Comparison of ENCODE assay signal across 14 cellular contexts in genomic region chr7:130419652-130420051, GRCh38. TPM values are rescaled to one million over a fixed set of nuclear protein-coding genes. Genes with fewer than 3 reads are reported as not detected.
DNase-seq lines count a peak whose midpoint lies in the region; ATAC-seq lines count a peak whose summit lies in the region.
"Had no signal": no experiment of that assay in that cellular context is flagged by ENCODE, and none has a peak within 500 bp of the region (broad histone marks: within the 10 kb centered on the region; RNA-seq: fewer than 3 reads in every experiment).

No MANE protein-coding gene starts in this region.

- H3K36me3 Mint-ChIP-seq in activated T-cell treated with anti-CD3 and anti-CD28 coated beads, Interleukin-2, amount 50 U/mL, for 72 hours (ENCODE audit: insufficient read depth in 2 of 2), result no peaks in the 10 kb centered on the region
- peaks cover 38% of the 10 kb centered on the region for H3K36me3 Mint-ChIP-seq in activated CD8-positive, alpha-beta T cell treated with anti-CD3 and anti-CD28 coated beads, Interleukin-2, amount 10 ng/mL, durations not matched to agents 7 days and 5 days (ENCODE audit: low read depth)

- CTCF ChIA-PET in activated CD8-positive, alpha-beta T cell treated with anti-CD3 and anti-CD28 coated beads, Interleukin-2, amount 10 ng/mL, durations not matched to agents 7 days and 5 days (lab: Charles Lee), result no interaction called here

- POLR2A ChIA-PET in activated CD8-positive, alpha-beta T cell treated with anti-CD3 and anti-CD28 coated beads, Interleukin-2, amount 10 ng/mL, durations not matched to agents 7 days and 5 days (lab: Charles Lee), result interaction anchor here (0.6 to 1.5 kb wide), 2 partner anchors 26 to 369 kb away, joined by 3 to 4 read pairs; no protein-coding TSS in a partner anchor

- DNase-seq in activated T-cell treated with anti-CD3 and anti-CD28 coated beads, Interleukin-2, amount 50 U/mL, for 72 hours, result no peak
- no peak for DNase-seq in activated T-cell treated with anti-CD3 and anti-CD28 coated beads for 4 hours
- no peak for DNase-seq in activated CD8-positive, alpha-beta T cell treated with anti-CD3 and anti-CD28 coated beads, Interleukin-2, amount 10 ng/mL, durations not matched to agents 7 days and 5 days
- peak; percentile 26 for DNase-seq in kidney tubule cell (ENCODE audit: low spot score)
- DNase-seq in stimulated activated naive CD8-positive, alpha-beta T cell treated with anti-CD3 and anti-CD28 coated beads, Interleukin-15, amount 100 ng/mL, for 72 hours, result peak in 1 of 2 donors; percentile 33
- no peak for DNase-seq in GOT3 (lab: John Stamatoyannopoulos, UW)
- DNase-seq: body of pancreas; H7; head of caudate nucleus; MM.1S; NCI-H524; stimulated activated CD8-positive, alpha-beta memory T cell treated with anti-CD3 and anti-CD28 coated beads, Interleukin-4, amount 100 ng/mL, for 48 hours had no signal

- no peaks in the 10 kb centered on the region for H3K9me3 Mint-ChIP-seq in activated T-cell treated with anti-CD3 and anti-CD28 coated beads, Interleukin-2, amount 50 U/mL, for 72 hours
- H3K9me3 Mint-ChIP-seq in activated CD8-positive, alpha-beta T cell treated with anti-CD3 and anti-CD28 coated beads, Interleukin-2, amount 10 ng/mL, durations not matched to agents 7 days and 5 days (ENCODE audit: insufficient read depth), result no peaks in the 10 kb centered on the region
- H3K9me3 Mint-ChIP-seq in stimulated activated naive CD8-positive, alpha-beta T cell treated with anti-CD3 and anti-CD28 coated beads, Interleukin-15, amount 100 ng/mL, for 72 hours, result no peaks in the 10 kb centered on the region

- H3K27ac Mint-ChIP-seq in activated T-cell treated with anti-CD3 and anti-CD28 coated beads, Interleukin-2, amount 50 U/mL, for 72 hours, result peak overlapping the region; percentile 55
- peak overlapping the region; percentile 66 for H3K27ac Mint-ChIP-seq in activated CD8-positive, alpha-beta T cell treated with anti-CD3 and anti-CD28 coated beads, Interleukin-2, amount 10 ng/mL, durations not matched to agents 7 days and 5 days
- H3K27ac Mint-ChIP-seq in stimulated activated naive CD8-positive, alpha-beta T cell treated with anti-CD3 and anti-CD28 coated beads, Interleukin-15, amount 100 ng/mL, for 72 hours, result peak overlapping the region; percentile 11 to 38

- H3K4me1 Mint-ChIP-seq in activated T-cell treated with anti-CD3 and anti-CD28 coated beads, Interleukin-2, amount 50 U/mL, for 72 hours (ENCODE audit: low read depth), result peaks cover 95% of the 10 kb centered on the region
- H3K4me1 Mint-ChIP-seq in activated CD8-positive, alpha-beta T cell treated with anti-CD3 and anti-CD28 coated beads, Interleukin-2, amount 10 ng/mL, durations not matched to agents 7 days and 5 days (ENCODE audit: low read depth), result peaks cover 71% of the 10 kb centered on the region
- peaks cover 90% of the 10 kb centered on the region for H3K4me1 Mint-ChIP-seq in stimulated activated naive CD8-positive, alpha-beta T cell treated with anti-CD3 and anti-CD28 coated beads, Interleukin-15, amount 100 ng/mL, for 72 hours

- peak; percentile 61 to 67 for ATAC-seq in activated T-cell treated with anti-CD3 and anti-CD28 coated beads, Interleukin-2, amount 50 U/mL, for 72 hours (replicated peaks in 1 of 2)
- peak; percentile 47 for ATAC-seq in activated CD8-positive, alpha-beta T cell treated with anti-CD3 and anti-CD28 coated beads, Interleukin-2, amount 10 ng/mL, durations not matched to agents 7 days and 5 days
- peak; percentile 75 for ATAC-seq in stimulated activated naive CD8-positive, alpha-beta T cell treated with anti-CD3 and anti-CD28 coated beads, Interleukin-15, amount 100 ng/mL, for 72 hours
- ATAC-seq in HG02981 (IDR thresholded peaks at IDR 0.05; ENCODE audit: unreplicated experiment) (no peak), GM21515 (IDR thresholded peaks at IDR 0.05; ENCODE audit: unreplicated experiment) (no peak)
- ATAC-seq: body of pancreas had no signal

- peak overlapping the region; percentile 48 to 62 for H3K4me3 Mint-ChIP-seq in activated T-cell treated with anti-CD3 and anti-CD28 coated beads, Interleukin-2, amount 50 U/mL, for 72 hours
- H3K4me3 Mint-ChIP-seq in activated CD8-positive, alpha-beta T cell treated with anti-CD3 and anti-CD28 coated beads, Interleukin-2, amount 10 ng/mL, durations not matched to agents 7 days and 5 days, result no peak overlapping the region
- peak overlapping the region; percentile 48 to 70 for H3K4me3 Mint-ChIP-seq in stimulated activated naive CD8-positive, alpha-beta T cell treated with anti-CD3 and anti-CD28 coated beads, Interleukin-15, amount 100 ng/mL, for 72 hours

- no peaks in the 10 kb centered on the region for H3K27me3 Mint-ChIP-seq in activated T-cell treated with anti-CD3 and anti-CD28 coated beads, Interleukin-2, amount 50 U/mL, for 72 hours (ENCODE audit: low read depth)
- H3K27me3 Mint-ChIP-seq in activated CD8-positive, alpha-beta T cell treated with anti-CD3 and anti-CD28 coated beads, Interleukin-2, amount 10 ng/mL, durations not matched to agents 7 days and 5 days (ENCODE audit: low read depth), result no peaks in the 10 kb centered on the region
- H3K27me3 Mint-ChIP-seq in stimulated activated naive CD8-positive, alpha-beta T cell treated with anti-CD3 and anti-CD28 coated beads, Interleukin-15, amount 100 ng/mL, for 72 hours, result no peaks in the 10 kb centered on the region

RNA-seq across cellular contexts. Expression of gene CEP41, which starts 21.2 kb away (rescaled TPM):
- total RNA-seq in activated T-cell treated with anti-CD3 and anti-CD28 coated beads, Interleukin-2, amount 50 U/mL, for 72 hours, result 10 to 100 TPM; 19.1 to 33.3 TPM
- 10 to 100 TPM; 27.6 to 31.1 TPM for total RNA-seq in activated CD8-positive, alpha-beta T cell treated with anti-CD3 and anti-CD28 coated beads, Interleukin-2, amount 10 ng/mL, durations not matched to agents 7 days and 5 days

RNA-seq across cellular contexts. Expression of gene CPA1, which starts 39.4 kb away (rescaled TPM):
- not detected for total RNA-seq in activated T-cell treated with anti-CD3 and anti-CD28 coated beads, Interleukin-2, amount 50 U/mL, for 72 hours
- not detected for total RNA-seq in activated CD8-positive, alpha-beta T cell treated with anti-CD3 and anti-CD28 coated beads, Interleukin-2, amount 10 ng/mL, durations not matched to agents 7 days and 5 days

Comparison
In these comparisons a context has a peak if more than half of its experiments do, and no peak if none do; other contexts are left out.
1. ATAC-seq: peak in activated T-cell treated with anti-CD3 and anti-CD28 coated beads, Interleukin-2, amount 50 U/mL, for 72 hours (2 of 2), activated CD8-positive, alpha-beta T cell treated with anti-CD3 and anti-CD28 coated beads, Interleukin-2, amount 10 ng/mL, durations not matched to agents 7 days and 5 days (single experiment) and stimulated activated naive CD8-positive, alpha-beta T cell treated with anti-CD3 and anti-CD28 coated beads, Interleukin-15, amount 100 ng/mL, for 72 hours (single experiment); none in HG02981 (single experiment) and GM21515 (single experiment).
2. Peak in every context shown above with its lines, with median percentiles within 50 percentile points of each other: H3K27ac Mint-ChIP-seq.